ENCODE assay signal across 8 cellular contexts in the genomic region with DNA sequence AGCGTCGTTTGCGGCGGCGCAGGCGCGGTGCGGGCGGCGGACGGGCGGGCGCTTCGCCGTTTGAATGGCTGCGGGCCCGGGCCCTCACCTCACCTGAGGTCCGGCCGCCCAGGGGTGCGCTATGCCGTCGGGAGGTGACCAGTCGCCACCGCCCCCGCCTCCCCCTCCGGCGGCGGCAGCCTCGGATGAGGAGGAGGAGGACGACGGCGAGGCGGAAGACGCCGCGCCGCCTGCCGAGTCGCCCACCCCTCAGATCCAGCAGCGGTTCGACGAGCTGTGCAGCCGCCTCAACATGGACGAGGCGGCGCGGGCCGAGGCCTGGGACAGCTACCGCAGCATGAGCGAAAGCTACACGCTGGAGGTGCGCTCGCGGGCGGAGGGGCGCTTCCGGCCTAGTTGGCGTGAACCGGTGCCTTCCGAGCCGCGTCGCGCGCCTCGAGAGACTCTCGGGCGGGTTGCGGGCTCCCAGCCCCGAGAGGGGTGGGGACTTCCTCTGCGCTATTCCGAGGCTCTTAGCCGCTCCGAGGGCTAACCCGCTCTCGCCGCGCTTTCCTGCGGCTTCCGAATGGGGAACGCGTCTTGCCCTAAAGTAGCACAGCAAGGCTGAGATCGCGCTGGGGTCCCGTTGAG. TPM values are rescaled to one million over a fixed set of nuclear protein-coding genes. Genes with fewer than 3 reads are reported as not detected.
DNase-seq lines count a peak whose midpoint lies in the region; TF ChIP-seq lines count a peak whose summit lies in the region.

A gene with protein sequence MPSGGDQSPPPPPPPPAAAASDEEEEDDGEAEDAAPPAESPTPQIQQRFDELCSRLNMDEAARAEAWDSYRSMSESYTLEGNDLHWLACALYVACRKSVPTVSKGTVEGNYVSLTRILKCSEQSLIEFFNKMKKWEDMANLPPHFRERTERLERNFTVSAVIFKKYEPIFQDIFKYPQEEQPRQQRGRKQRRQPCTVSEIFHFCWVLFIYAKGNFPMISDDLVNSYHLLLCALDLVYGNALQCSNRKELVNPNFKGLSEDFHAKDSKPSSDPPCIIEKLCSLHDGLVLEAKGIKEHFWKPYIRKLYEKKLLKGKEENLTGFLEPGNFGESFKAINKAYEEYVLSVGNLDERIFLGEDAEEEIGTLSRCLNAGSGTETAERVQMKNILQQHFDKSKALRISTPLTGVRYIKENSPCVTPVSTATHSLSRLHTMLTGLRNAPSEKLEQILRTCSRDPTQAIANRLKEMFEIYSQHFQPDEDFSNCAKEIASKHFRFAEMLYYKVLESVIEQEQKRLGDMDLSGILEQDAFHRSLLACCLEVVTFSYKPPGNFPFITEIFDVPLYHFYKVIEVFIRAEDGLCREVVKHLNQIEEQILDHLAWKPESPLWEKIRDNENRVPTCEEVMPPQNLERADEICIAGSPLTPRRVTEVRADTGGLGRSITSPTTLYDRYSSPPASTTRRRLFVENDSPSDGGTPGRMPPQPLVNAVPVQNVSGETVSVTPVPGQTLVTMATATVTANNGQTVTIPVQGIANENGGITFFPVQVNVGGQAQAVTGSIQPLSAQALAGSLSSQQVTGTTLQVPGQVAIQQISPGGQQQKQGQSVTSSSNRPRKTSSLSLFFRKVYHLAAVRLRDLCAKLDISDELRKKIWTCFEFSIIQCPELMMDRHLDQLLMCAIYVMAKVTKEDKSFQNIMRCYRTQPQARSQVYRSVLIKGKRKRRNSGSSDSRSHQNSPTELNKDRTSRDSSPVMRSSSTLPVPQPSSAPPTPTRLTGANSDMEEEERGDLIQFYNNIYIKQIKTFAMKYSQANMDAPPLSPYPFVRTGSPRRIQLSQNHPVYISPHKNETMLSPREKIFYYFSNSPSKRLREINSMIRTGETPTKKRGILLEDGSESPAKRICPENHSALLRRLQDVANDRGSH (plus strand): TSS at position 36 of the 630 bp plus-strand sequence. CDS start 86 bp downstream, at position 122.

- H3F3A ChIP-seq in GM23248 (ENCODE audit: insufficient read depth): peaks cover 10% of the 10 kb centered on the region

- no peak for TF ChIP-seq CTCF in GM10248 (IDR thresholded peaks at IDR 0.05; ENCODE audit: control extremely low read depth, extremely low read depth, low read depth, missing control alignments)
- no peak for TF ChIP-seq CTCF in ascending aorta (IDR thresholded peaks at IDR 0.05)
- no peak for TF ChIP-seq CTCF in sigmoid colon (IDR thresholded peaks at IDR 0.05)

- H3K9me3 ChIP-seq in GM23248 (ENCODE audit: low read depth): no peaks in the 10 kb centered on the region
- H3K9me3 ChIP-seq in Karpas-422 (ENCODE audit: low read length): no peaks in the 10 kb centered on the region
- no peaks in the 10 kb centered on the region for H3K9me3 ChIP-seq in ascending aorta
- no peaks in the 10 kb centered on the region for H3K9me3 ChIP-seq in sigmoid colon

- peak within 1 kb of the TSS; percentile 91 for H3K9ac ChIP-seq in GM23248
- peak within 1 kb of the TSS; percentile 94 for H3K9ac ChIP-seq in Karpas-422 (ENCODE audit: low read length)

- CTCF ChIA-PET in GM10248 (lab: Yijun Ruan, JAX): interaction anchor here (1.3 kb wide), 1 partner anchor 12 kb away, joined by 4 read pairs; no protein-coding TSS in a partner anchor

- TF ChIP-seq EP300 in sigmoid colon (IDR thresholded peaks at IDR 0.05): no peak

- H3K4me3 ChIP-seq in GM23248 (peak within 1 kb of the TSS; percentile 81), Karpas-422 (ENCODE audit: low read length) (peak within 1 kb of the TSS; percentile 82), ascending aorta (peak within 1 kb of the TSS; percentile 99), sigmoid colon (peak within 1 kb of the TSS; percentile 82 to 97 (median 93))

- H2AFZ ChIP-seq in GM23248: peak within 1 kb of the TSS; percentile 100
- H2AFZ ChIP-seq in Karpas-422 (ENCODE audit: low read length): peak within 1 kb of the TSS; percentile 98

- intact Hi-C loops in ascending aorta (cut with DNase I): loop anchor here (1.0 to 10.0 kb wide), 5 partner anchors 69 to 1490 kb away; a partner anchor contains a TSS
- intact Hi-C loops in sigmoid colon (cut with DNase I): loop anchor here (2.0 to 10.0 kb wide), 3 partner anchors 68 to 382 kb away; a partner anchor contains a TSS

- in situ Hi-C loops in GM23248 (cut with MboI): no loop called here

- H3K9me2 ChIP-seq in GM23248 (ENCODE audit: insufficient read depth) (no peaks in the 10 kb centered on the region), Karpas-422 (replicated peaks; ENCODE audit: insufficient read depth, low read length) (no peaks in the 10 kb centered on the region)

- DNase-seq in GM10248 (ENCODE audit: extremely low spot score) (peak; percentile 90), GM23248 (peak; percentile 92), Karpas-422 (peak; percentile 86), T-helper 2 cell (peak; percentile 61 to 91 (median 73)), ascending aorta (ENCODE audit: low spot score in 2 of 2) (peak; percentile 23 to 88), hepatic stellate cell (ENCODE audit: low spot score) (peak; percentile 32), sigmoid colon (peak; percentile 92), COLO829 (ENCODE audit: low spot score) (no peak)

- H3K4me1 ChIP-seq in GM23248 (ENCODE audit: insufficient read depth) (peaks cover 8% of the 10 kb centered on the region), Karpas-422 (ENCODE audit: low read length) (peaks cover 25% of the 10 kb centered on the region), ascending aorta (peaks cover 0 to 13% of the 10 kb centered on the region in 2 donors), sigmoid colon (peaks cover 0 to 28% (median 11%) of the 10 kb centered on the region in 4 donors)

- H3K27me3 ChIP-seq in GM23248 (replicated peaks; ENCODE audit: insufficient read depth) (no peaks in the 10 kb centered on the region), Karpas-422 (ENCODE audit: low read length) (no peaks in the 10 kb centered on the region), ascending aorta (no peaks in the 10 kb centered on the region), sigmoid colon (no peaks in the 10 kb centered on the region)

- no peaks in the 10 kb centered on the region for H3K36me3 ChIP-seq in GM23248 (ENCODE audit: low read depth)
- peaks cover 3% of the 10 kb centered on the region; the same call in 1 of the 2 replicates for H3K36me3 ChIP-seq in Karpas-422 (ENCODE audit: insufficient read depth, low read length)
- H3K36me3 ChIP-seq in ascending aorta: no peaks in the 10 kb centered on the region
- H3K36me3 ChIP-seq in sigmoid colon: no peaks in the 10 kb centered on the region

- H4K20me1 ChIP-seq in GM23248 (ENCODE audit: insufficient read depth) (no peaks in the 10 kb centered on the region), Karpas-422 (ENCODE audit: insufficient read depth, low read depth, low read length) (peaks cover 13% of the 10 kb centered on the region)

- WGBS in GM23248 (ENCODE audit: low coverage in 1 of 2, low lambda C conversion rate in 2 of 2, missing lambda C conversion rate in 2 of 2), 2 experiments: 0 to 1% methylated on average over 35 to 57 of the region's 85 CpGs
- WGBS in sigmoid colon, 2 donors: 0% methylated on average over 85 of the region's 85 CpGs

- H3K79me2 ChIP-seq in GM23248 (ENCODE audit: insufficient read depth): peaks cover 45% of the 10 kb centered on the region
- H3K79me2 ChIP-seq in Karpas-422 (ENCODE audit: low read length): peaks cover 47% of the 10 kb centered on the region

- POLR2A ChIA-PET in GM10248 (lab: Yijun Ruan, JAX): no interaction called here

- peak within 1 kb of the TSS; percentile 83 for H3K27ac ChIP-seq in GM23248
- H3K27ac ChIP-seq in Karpas-422 (ENCODE audit: low read length): peak within 1 kb of the TSS; percentile 62
- peak within 1 kb of the TSS; percentile 98 for H3K27ac ChIP-seq in ascending aorta
- peak within 1 kb of the TSS; percentile 95 to 97 (median 97) for H3K27ac ChIP-seq in sigmoid colon

- H3K4me2 ChIP-seq in GM23248 (ENCODE audit: unreplicated experiment): peak within 1 kb of the TSS; percentile 93
- peak within 1 kb of the TSS; percentile 78 for H3K4me2 ChIP-seq in Karpas-422 (ENCODE audit: low read depth, low read length, poor library complexity, severe bottlenecking)

- peak in 1 of 2 donors; percentile 25 for TF ChIP-seq POLR2A in sigmoid colon (IDR thresholded peaks at IDR 0.05)

RNA-seq across cellular contexts. Expression of the gene that starts here (rescaled TPM):
- total RNA-seq in GM23248 (2014; rRNA removed; shearing (Covaris generic)): 42.0 and 44.5 TPM in 2 replicates
- polyA plus RNA-seq in GM23248 (2016; fragmentation: Nextera tagmentation; extraction: Ambion mirVana): 30.9 and 32.2 TPM in 2 replicates
- 55.6 and 97.9 TPM in 2 replicates for total RNA-seq in Karpas-422 (2014; rRNA removed; shearing (Covaris generic); ENCODE audit: low replicate concordance)
- 64.3 TPM for total RNA-seq in ascending aorta
- 100 to 1,000 TPM in 1 of 4 donors, 10 to 100 TPM in 3; 74.9 to 113 (median 82.8) TPM for total RNA-seq in sigmoid colon
- 10 to 100 TPM; 25.0 to 36.0 (median 27.6) TPM for polyA plus RNA-seq in sigmoid colon
